In the genomic region with DNA sequence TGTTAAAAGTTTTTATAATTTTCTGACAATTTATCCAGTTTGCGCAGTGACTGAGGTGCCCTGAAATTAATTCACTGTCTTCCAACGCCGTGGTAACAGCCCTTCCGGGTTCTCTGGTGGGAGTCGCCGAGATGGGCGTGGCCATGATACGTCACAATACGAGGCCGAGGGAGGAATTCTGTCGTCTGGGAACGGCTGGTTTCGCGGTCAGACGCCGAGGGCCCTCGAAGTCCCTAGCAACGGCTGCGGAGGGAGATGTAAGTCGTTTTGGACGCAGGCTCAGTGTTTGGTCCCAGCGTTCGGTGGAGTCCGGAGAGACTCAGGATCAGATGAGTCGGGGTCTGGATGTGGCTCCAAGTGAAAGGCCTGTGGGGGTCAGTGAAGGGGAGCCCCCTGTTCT, we compare ENCODE assay signal across 9 cellular contexts. TPM values are rescaled to one million over a fixed set of nuclear protein-coding genes. Genes with fewer than 3 reads are reported as not detected.
A peak's percentile ranks its signal among the peaks of the same experiment; 100 is the strongest.
DNase-seq lines count a peak whose midpoint lies in the region; ATAC-seq and TF ChIP-seq lines count a peak whose summit lies in the region.
"Had no signal": no experiment of that assay in that cellular context is flagged by ENCODE, and none has a peak within 500 bp of the region (broad histone marks: within the 10 kb centered on the region; RNA-seq: fewer than 3 reads in every experiment).

No MANE protein-coding gene starts in this region.

- no peaks in the 10 kb centered on the region for H4K20me1 ChIP-seq in SK-N-SH (ENCODE audit: insufficient read depth)

- H3K79me2 ChIP-seq in SK-N-SH (ENCODE audit: insufficient read depth): no peaks in the 10 kb centered on the region

- H3K4me3 ChIP-seq in SK-N-SH (ENCODE audit: low read depth in 2 of 2, low read length in 1 of 2) (peak overlapping the region; percentile 37 to 46; a peak in 3 of 4 replicates), heart right ventricle (peak overlapping the region in 8 of 10 donors; percentile 9 to 54 (median 44)), thyroid gland (replicated peaks in 1 of 3) (peak overlapping the region; percentile 7 to 39 (median 16))

- H3K9me2 ChIP-seq in SK-N-SH: no peaks in the 10 kb centered on the region

- POLR2A ChIA-PET in SK-N-SH (lab: Yijun Ruan, JAX): no interaction called here

- no peaks in the 10 kb centered on the region for H3F3A ChIP-seq in SK-N-SH (replicated peaks; ENCODE audit: insufficient read depth)

- no peak overlapping the region for H3K27ac ChIP-seq in SK-N-SH (ENCODE audit: low read depth in 2 of 2, low read length in 1 of 2)
- H3K27ac ChIP-seq in heart right ventricle: peak overlapping the region in 2 of 10 donors; percentile 17 to 36
- no peak overlapping the region for H3K27ac ChIP-seq in thyroid gland
- H3K27ac ChIP-seq: 22Rv1 had no signal

- H3K9me3 ChIP-seq in SK-N-SH: peaks cover 4% of the 10 kb centered on the region; the same call in 1 of the 2 replicates
- peaks cover 0 to 94% (median 59%) of the 10 kb centered on the region in 11 donors for H3K9me3 ChIP-seq in heart right ventricle
- peaks cover 12% of the 10 kb centered on the region for H3K9me3 ChIP-seq in thyroid gland

- TF ChIP-seq RAD21 in SK-N-SH (IDR thresholded peaks at IDR 0.05; ENCODE audit: low read length): no peak

- H2AFZ ChIP-seq in SK-N-SH (ENCODE audit: low read depth): peak overlapping the region; percentile 55; the same call in 1 of the 2 replicates

- no peaks in the 10 kb centered on the region for H3K4me1 ChIP-seq in SK-N-SH (ENCODE audit: control insufficient read depth in 1 of 2, insufficient read depth in 2 of 2, low read depth in 1 of 2, low read length in 1 of 2)
- peaks cover 0 to 6% (median 0%) of the 10 kb centered on the region in 9 donors for H3K4me1 ChIP-seq in heart right ventricle
- H3K4me1 ChIP-seq in thyroid gland: no peaks in the 10 kb centered on the region

- ATAC-seq in SK-N-SH treated with all-trans-retinoic acid at 6 μM for 48 hours: no peak
- ATAC-seq in heart right ventricle: peak in 5 of 8 donors; percentile 41 to 82 (median 62)

- 11% methylated on average over 20 of the region's 25 CpGs for WGBS in SK-N-SH (ENCODE audit: low lambda C conversion rate)
- 9 to 10% methylated on average over 25 of the region's 25 CpGs for WGBS in heart right ventricle, 2 donors
- 16 to 17% methylated on average over 21 to 24 of the region's 25 CpGs for WGBS in thyroid gland, 2 donors

- H3K36me3 ChIP-seq in SK-N-SH (replicated peaks in 1 of 2; ENCODE audit: control insufficient read depth in 1 of 2, insufficient read depth in 2 of 2, low read length in 1 of 2) (peaks cover 12 to 22% of the 10 kb centered on the region in 2 experiments), heart right ventricle (peaks cover 0 to 34% (median 18%) of the 10 kb centered on the region in 9 donors), thyroid gland (peaks cover 14 to 15% of the 10 kb centered on the region in 2 donors)

- intact Hi-C loops in heart right ventricle (cut with DNase I) (no loop called here), thyroid gland (cut with DNase I) (no loop called here)

- CTCF ChIA-PET in SK-N-SH (lab: Yijun Ruan, JAX): no interaction called here

- H3K27me3 ChIP-seq in SK-N-SH (ENCODE audit: insufficient read depth) (no peaks in the 10 kb centered on the region), heart right ventricle (no peaks in the 10 kb centered on the region), thyroid gland (no peaks in the 10 kb centered on the region)

- no peak for TF ChIP-seq CTCF in SK-N-SH (IDR thresholded peaks at IDR 0.05)
- no peak for TF ChIP-seq CTCF in heart right ventricle (IDR thresholded peaks at IDR 0.05)
- no peak for TF ChIP-seq CTCF in thyroid gland (IDR thresholded peaks at IDR 0.05)

- no peak overlapping the region for H3K9ac ChIP-seq in SK-N-SH

- no peak for TF ChIP-seq POLR2A in thyroid gland (IDR thresholded peaks at IDR 0.05)

- TF ChIP-seq EP300 in SK-N-SH (IDR thresholded peaks at IDR 0.05; ENCODE audit: borderline replicate concordance in 1 of 2, low read depth in 1 of 2, low read length in 1 of 2): no peak

- DNase-seq in SK-N-SH: peak; percentile 70
- peak; percentile 48 to 61 for DNase-seq in heart right ventricle
- peak; percentile 66 to 87 for DNase-seq in thyroid gland
- DNase-seq in NCI-H1930 (lab: John Stamatoyannopoulos, UW): no peak
- DNase-seq in AG20443 (ENCODE audit: low spot score): no peak
- DNase-seq: central memory CD4-positive, alpha-beta T cell; SW 1271 had no signal

- peak overlapping the region; percentile 28; the same call in 1 of the 2 replicates for H3K4me2 ChIP-seq in SK-N-SH

TF ChIP-seq in SK-N-SH, 30 proteins besides CTCF, POLR2A, EP300 and RAD21 (continues in another document):
- TF ChIP-seq, protein P1, sequence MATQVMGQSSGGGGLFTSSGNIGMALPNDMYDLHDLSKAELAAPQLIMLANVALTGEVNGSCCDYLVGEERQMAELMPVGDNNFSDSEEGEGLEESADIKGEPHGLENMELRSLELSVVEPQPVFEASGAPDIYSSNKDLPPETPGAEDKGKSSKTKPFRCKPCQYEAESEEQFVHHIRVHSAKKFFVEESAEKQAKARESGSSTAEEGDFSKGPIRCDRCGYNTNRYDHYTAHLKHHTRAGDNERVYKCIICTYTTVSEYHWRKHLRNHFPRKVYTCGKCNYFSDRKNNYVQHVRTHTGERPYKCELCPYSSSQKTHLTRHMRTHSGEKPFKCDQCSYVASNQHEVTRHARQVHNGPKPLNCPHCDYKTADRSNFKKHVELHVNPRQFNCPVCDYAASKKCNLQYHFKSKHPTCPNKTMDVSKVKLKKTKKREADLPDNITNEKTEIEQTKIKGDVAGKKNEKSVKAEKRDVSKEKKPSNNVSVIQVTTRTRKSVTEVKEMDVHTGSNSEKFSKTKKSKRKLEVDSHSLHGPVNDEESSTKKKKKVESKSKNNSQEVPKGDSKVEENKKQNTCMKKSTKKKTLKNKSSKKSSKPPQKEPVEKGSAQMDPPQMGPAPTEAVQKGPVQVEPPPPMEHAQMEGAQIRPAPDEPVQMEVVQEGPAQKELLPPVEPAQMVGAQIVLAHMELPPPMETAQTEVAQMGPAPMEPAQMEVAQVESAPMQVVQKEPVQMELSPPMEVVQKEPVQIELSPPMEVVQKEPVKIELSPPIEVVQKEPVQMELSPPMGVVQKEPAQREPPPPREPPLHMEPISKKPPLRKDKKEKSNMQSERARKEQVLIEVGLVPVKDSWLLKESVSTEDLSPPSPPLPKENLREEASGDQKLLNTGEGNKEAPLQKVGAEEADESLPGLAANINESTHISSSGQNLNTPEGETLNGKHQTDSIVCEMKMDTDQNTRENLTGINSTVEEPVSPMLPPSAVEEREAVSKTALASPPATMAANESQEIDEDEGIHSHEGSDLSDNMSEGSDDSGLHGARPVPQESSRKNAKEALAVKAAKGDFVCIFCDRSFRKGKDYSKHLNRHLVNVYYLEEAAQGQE (IDR thresholded peaks at IDR 0.05; ENCODE audit: low read depth, low read length): no peak
- TF ChIP-seq RCOR1 (IDR thresholded peaks at IDR 0.05; ENCODE audit: low read length): no peak

TF ChIP-seq in SK-N-SH treated with all-trans-retinoic acid at 6 μM for 48 hours, 23 proteins besides CTCF, POLR2A, EP300 and RAD21 (continues in another document):
- TF ChIP-seq ZC3H10 (CRISPR knock-in tag; IDR thresholded peaks at IDR 0.05) (no peak), RARB (CRISPR knock-in tag; IDR thresholded peaks at IDR 0.05) (no peak), CSDC2 (CRISPR knock-in tag; IDR thresholded peaks at IDR 0.05) (no peak), PPARA (CRISPR knock-in tag; IDR thresholded peaks at IDR 0.05; ENCODE audit: borderline replicate concordance) (no peak), ARNTL (CRISPR knock-in tag; IDR thresholded peaks at IDR 0.05; ENCODE audit: borderline replicate concordance, low read depth) (no peak), ZNF70 (CRISPR knock-in tag; IDR thresholded peaks at IDR 0.05) (no peak)
- TF ChIP-seq, protein P2, sequence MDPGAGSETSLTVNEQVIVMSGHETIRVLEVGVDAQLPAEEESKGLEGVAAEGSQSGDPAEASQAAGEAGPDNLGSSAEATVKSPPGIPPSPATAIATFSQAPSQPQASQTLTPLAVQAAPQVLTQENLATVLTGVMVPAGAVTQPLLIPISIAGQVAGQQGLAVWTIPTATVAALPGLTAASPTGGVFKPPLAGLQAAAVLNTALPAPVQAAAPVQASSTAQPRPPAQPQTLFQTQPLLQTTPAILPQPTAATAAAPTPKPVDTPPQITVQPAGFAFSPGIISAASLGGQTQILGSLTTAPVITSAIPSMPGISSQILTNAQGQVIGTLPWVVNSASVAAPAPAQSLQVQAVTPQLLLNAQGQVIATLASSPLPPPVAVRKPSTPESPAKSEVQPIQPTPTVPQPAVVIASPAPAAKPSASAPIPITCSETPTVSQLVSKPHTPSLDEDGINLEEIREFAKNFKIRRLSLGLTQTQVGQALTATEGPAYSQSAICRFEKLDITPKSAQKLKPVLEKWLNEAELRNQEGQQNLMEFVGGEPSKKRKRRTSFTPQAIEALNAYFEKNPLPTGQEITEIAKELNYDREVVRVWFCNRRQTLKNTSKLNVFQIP (CRISPR knock-in tag; IDR thresholded peaks at IDR 0.05; ENCODE audit: borderline replicate concordance, low read depth): no peak

RNA-seq across cellular contexts. Expression of a gene that starts 21.7 kb away (rescaled TPM):
- polyA plus RNA-seq in SK-N-SH (2012; rRNA removed) (2.2 and 3.1 TPM in 2 replicates), heart right ventricle (1 to 10 TPM; 3.4 to 3.8 TPM)
- 2.5 and 3.2 TPM in 2 replicates for polyA plus RNA-seq in SK-N-SH (2012; cell fraction: cytosol; rRNA removed)
- 2.7 and 4.4 TPM in 2 replicates for polyA plus RNA-seq in SK-N-SH (2012; cell fraction: nucleus; rRNA removed)
- total RNA-seq in heart right ventricle (1 to 10 TPM; 2.4 to 7.1 (median 5.2) TPM), thyroid gland (10 to 100 TPM in 3 of 4 donors, 1 to 10 TPM in 1; 7.9 to 27.7 (median 15.6) TPM)

RNA-seq across cellular contexts. Expression of a gene that starts 37.7 kb away (rescaled TPM):
- polyA plus RNA-seq in SK-N-SH (2012; rRNA removed) (3.4 and 4.1 TPM in 2 replicates), heart right ventricle (1 to 10 TPM; 4.6 to 6.7 TPM)
- 4.2 and 4.3 TPM in 2 replicates for polyA plus RNA-seq in SK-N-SH (2012; cell fraction: cytosol; rRNA removed)
- 3.6 and 7.1 TPM in 2 replicates for polyA plus RNA-seq in SK-N-SH (2012; cell fraction: nucleus; rRNA removed)
- total RNA-seq in heart right ventricle (10 to 100 TPM in 1 of 10 donors, 1 to 10 TPM in 9; 5.3 to 10.1 (median 7.5) TPM), thyroid gland (10 to 100 TPM; 12.0 to 27.4 (median 16.4) TPM)

RNA-seq across cellular contexts. Expression of a gene that starts 44.2 kb away (rescaled TPM):
- polyA plus RNA-seq in SK-N-SH (2012; rRNA removed): 1.5 and 2.7 TPM in 2 replicates
- polyA plus RNA-seq in SK-N-SH (2012; cell fraction: cytosol; rRNA removed): 2.0 and 2.4 TPM in 2 replicates
- 1.6 and 3.3 TPM in 2 replicates for polyA plus RNA-seq in SK-N-SH (2012; cell fraction: nucleus; rRNA removed)
- total RNA-seq in heart right ventricle: 10 to 100 TPM in 2 of 10 donors, 1 to 10 TPM in 8; 6.3 to 10.9 (median 8.3) TPM
- 1 to 10 TPM; 2.3 to 4.2 TPM for polyA plus RNA-seq in heart right ventricle
- total RNA-seq in thyroid gland: 10 to 100 TPM; 10.5 to 19.1 (median 14.9) TPM

RNA-seq across cellular contexts. Expression of a gene that starts 59.0 kb away (rescaled TPM):
- polyA plus RNA-seq in SK-N-SH (2012; rRNA removed) (1.6 and 3.0 TPM in 2 replicates), heart right ventricle (1 to 10 TPM; 2.6 to 5.5 TPM)
- polyA plus RNA-seq in SK-N-SH (2012; cell fraction: cytosol; rRNA removed): 2.3 and 2.4 TPM in 2 replicates
- 2.7 and 4.2 TPM in 2 replicates for polyA plus RNA-seq in SK-N-SH (2012; cell fraction: nucleus; rRNA removed)
- total RNA-seq in heart right ventricle (10 to 100 TPM in 5 of 10 donors, 1 to 10 TPM in 5; 8.1 to 13.7 (median 10.1) TPM), thyroid gland (10 to 100 TPM; 19.5 to 36.9 (median 20.6) TPM)

Comparison
In these comparisons a context has a peak if more than half of its experiments do, and no peak if none do; other contexts are left out.
1. DNase-seq: peak in SK-N-SH (single experiment), heart right ventricle (2 of 2) and thyroid gland (2 of 2); none in NCI-H1930 (0 of 2) and AG20443 (single experiment).
2. Peak in every context shown above with its lines, with median percentiles within 50 percentile points of each other: H3K4me3 ChIP-seq.